9 cellular contexts compared by ENCODE assay signal in the genomic region with DNA sequence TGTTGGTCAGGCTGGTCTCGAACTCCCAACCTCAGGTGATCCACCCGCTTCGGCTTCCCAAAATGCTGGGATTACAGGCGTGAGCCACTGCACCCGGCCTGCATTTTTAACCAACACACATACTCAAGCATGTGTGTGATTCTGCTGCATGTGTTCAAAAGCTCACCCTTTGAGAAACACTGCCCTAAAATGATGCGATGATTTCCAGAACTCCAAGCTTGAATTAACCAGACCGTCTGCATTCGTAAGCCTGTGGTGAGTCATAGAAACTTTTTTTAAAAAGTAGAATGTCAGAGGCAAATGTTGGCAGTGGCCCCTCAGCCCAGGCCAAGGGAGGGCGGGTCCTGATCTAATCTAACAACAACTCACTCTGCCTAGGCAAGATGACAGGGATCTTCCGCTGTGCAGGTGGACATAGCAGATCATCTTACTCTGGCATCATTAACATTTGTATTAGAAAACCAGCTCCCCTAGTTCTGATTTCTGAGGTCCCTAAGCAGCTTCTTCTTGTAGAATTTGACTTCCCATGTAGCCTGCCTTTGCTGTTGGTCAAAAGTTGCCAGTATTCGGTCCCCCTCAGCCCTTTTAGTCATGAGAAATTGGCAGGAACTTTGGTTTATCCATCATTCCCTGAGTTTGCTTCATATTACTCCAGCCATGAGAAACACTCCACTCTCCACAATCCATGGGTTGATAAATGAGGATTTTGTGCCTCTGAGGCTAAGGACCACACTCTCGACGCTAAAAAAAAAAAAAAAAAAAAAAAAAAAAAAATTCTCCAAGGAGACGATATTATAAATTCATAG.
A peak's percentile ranks its signal among the peaks of the same experiment; 100 is the strongest.
DNase-seq lines count a peak whose midpoint lies in the region; FAIRE-seq and TF ChIP-seq lines count a peak whose summit lies in the region.
"Had no signal": no experiment of that assay in that cellular context is flagged by ENCODE, and none has a peak within 500 bp of the region (broad histone marks: within the 10 kb centered on the region; RNA-seq: fewer than 3 reads in every experiment).

No MANE protein-coding gene starts in this region.

- H3K9me3 ChIP-seq in kidney (ENCODE audit: control insufficient read depth in 1 of 2, low read length in 2 of 2) = no peaks in the 10 kb centered on the region

- FAIRE-seq in kidney (lab: Jason Lieb, UNC) = no peak

- H3K4me1 ChIP-seq in kidney (ENCODE audit: control insufficient read depth in 1 of 2, insufficient read depth in 1 of 2, low read depth in 1 of 2, low read length in 2 of 2) = peaks cover 0 to 4% of the 10 kb centered on the region in 2 donors

- H3K4me3 ChIP-seq in AG09309 (ENCODE audit: control insufficient read depth, low read depth, low read length) (no peak overlapping the region), kidney (ENCODE audit: low read length in 2 of 2) (no peak overlapping the region)

- no peak for TF ChIP-seq CTCF in AG09309 (IDR thresholded peaks at IDR 0.05; ENCODE audit: control insufficient read depth, insufficient read depth, low read depth, low read length, missing control alignments)
- no peak for TF ChIP-seq CTCF in kidney (IDR thresholded peaks at IDR 0.05; ENCODE audit: borderline replicate concordance, extremely low read depth, insufficient read depth)

- DNase-seq in AG09309 (ENCODE audit: low read depth) (peak; percentile 64), OCI-M1 (lab: John Stamatoyannopoulos, UW) (peak; percentile 45), erythroblast (lab: John Stamatoyannopoulos, UW) (peak; percentile 79 to 80), myocyte (ENCODE audit: low read depth) (peak; percentile 81), NCI-H69 (lab: John Stamatoyannopoulos, UW) (no peak), NCI-H2081 (lab: John Stamatoyannopoulos, UW) (no peak), T-helper 9 cell (no peak), kidney (no peak)
- DNase-seq: DMS153 had no signal

- intact Hi-C loops in kidney (cut with DNase I) = no loop called here

- no peaks in the 10 kb centered on the region for H3K36me3 ChIP-seq in kidney (ENCODE audit: control insufficient read depth in 1 of 2, insufficient read depth in 2 of 2, low read length in 2 of 2)

- no peak for TF ChIP-seq POLR2A in erythroblast (IDR thresholded peaks at IDR 0.05; ENCODE audit: low read length)

- H3K9ac ChIP-seq in kidney (ENCODE audit: low read length in 2 of 2) = no peak overlapping the region

- no peak overlapping the region for H3K27ac ChIP-seq in kidney (ENCODE audit: low read depth in 2 of 2, low read length in 2 of 2)

Comparison
In these comparisons a context has a peak if more than half of its experiments do, and no peak if none do; other contexts are left out.
1. DNase-seq: peak in AG09309 (single experiment), OCI-M1 (single experiment), erythroblast (2 of 2) and myocyte (single experiment); none in NCI-H69 (single experiment), NCI-H2081 (0 of 2), T-helper 9 cell (single experiment) and kidney (single experiment).